1 cellular context compared by ENCODE assay signal in the genomic region with DNA sequence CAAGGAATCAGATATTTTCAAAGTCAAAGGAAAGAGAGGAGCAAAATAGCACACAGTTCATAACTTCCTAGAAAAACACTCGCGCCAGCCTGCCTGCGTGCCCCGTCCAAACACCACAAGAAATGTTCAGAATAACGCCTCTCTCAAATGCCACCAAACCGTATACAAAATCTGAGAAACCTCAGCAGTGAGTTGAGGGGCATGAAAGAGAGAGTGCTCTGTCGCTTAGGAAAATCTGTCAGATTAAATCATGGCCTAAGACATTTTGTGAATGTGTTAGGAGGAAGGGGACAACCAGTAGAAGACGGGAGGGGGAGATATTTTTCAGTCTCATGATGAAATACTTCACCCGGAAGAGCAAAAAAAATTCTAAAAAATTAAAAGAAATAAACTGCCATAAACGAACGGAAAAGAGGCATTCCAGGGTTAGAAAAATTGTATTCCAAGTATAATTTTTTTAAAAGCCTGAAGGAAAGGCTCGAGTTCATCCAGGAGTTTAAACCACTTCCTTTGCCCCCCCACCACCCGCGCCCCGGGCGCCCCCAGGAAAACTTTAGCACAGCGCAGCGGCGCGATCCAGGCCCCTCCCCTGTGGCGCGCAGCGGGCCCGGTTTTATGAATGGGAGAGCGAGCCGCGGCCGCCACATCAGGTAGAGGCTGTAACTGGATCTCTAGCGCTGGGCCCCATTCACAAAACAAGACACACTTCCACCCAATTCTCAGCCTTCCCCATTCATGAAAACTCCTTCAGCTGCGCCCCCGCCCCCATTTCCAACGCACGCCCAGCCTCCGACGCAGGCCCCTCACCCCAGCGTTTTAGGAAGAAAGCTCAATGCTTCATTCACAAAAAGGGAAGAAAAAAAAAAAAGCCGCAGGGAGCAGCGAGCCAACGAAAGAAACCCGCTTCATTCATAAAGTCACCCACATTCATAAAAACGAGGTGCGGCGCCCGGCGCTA.
TF ChIP-seq lines count a peak whose summit lies in the region.

No MANE protein-coding gene starts in this region.

TF ChIP-seq in K562, 482 proteins besides CTCF, POLR2A, EP300 and RAD21 (continued from another document and continues in another):
- TF ChIP-seq, protein P1, sequence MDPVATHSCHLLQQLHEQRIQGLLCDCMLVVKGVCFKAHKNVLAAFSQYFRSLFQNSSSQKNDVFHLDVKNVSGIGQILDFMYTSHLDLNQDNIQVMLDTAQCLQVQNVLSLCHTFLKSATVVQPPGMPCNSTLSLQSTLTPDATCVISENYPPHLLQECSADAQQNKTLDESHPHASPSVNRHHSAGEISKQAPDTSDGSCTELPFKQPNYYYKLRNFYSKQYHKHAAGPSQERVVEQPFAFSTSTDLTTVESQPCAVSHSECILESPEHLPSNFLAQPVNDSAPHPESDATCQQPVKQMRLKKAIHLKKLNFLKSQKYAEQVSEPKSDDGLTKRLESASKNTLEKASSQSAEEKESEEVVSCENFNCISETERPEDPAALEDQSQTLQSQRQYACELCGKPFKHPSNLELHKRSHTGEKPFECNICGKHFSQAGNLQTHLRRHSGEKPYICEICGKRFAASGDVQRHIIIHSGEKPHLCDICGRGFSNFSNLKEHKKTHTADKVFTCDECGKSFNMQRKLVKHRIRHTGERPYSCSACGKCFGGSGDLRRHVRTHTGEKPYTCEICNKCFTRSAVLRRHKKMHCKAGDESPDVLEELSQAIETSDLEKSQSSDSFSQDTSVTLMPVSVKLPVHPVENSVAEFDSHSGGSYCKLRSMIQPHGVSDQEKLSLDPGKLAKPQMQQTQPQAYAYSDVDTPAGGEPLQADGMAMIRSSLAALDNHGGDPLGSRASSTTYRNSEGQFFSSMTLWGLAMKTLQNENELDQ (CRISPR knock-in tag; IDR thresholded peaks at IDR 0.05; ENCODE audit: borderline replicate concordance), result no peak
- TF ChIP-seq, protein P2, sequence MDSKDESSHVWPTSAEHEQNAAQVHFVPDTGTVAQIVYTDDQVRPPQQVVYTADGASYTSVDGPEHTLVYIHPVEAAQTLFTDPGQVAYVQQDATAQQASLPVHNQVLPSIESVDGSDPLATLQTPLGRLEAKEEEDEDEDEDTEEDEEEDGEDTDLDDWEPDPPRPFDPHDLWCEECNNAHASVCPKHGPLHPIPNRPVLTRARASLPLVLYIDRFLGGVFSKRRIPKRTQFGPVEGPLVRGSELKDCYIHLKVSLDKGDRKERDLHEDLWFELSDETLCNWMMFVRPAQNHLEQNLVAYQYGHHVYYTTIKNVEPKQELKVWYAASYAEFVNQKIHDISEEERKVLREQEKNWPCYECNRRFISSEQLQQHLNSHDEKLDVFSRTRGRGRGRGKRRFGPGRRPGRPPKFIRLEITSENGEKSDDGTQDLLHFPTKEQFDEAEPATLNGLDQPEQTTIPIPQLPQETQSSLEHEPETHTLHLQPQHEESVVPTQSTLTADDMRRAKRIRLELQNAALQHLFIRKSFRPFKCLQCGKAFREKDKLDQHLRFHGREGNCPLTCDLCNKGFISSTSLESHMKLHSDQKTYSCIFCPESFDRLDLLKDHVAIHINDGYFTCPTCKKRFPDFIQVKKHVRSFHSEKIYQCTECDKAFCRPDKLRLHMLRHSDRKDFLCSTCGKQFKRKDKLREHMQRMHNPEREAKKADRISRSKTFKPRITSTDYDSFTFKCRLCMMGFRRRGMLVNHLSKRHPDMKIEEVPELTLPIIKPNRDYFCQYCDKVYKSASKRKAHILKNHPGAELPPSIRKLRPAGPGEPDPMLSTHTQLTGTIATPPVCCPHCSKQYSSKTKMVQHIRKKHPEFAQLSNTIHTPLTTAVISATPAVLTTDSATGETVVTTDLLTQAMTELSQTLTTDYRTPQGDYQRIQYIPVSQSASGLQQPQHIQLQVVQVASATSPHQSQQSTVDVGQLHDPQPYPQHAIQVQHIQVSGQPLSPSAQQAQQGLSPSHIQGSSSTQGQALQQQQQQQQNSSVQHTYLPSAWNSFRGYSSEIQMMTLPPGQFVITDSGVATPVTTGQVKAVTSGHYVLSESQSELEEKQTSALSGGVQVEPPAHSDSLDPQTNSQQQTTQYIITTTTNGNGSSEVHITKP (IDR thresholded peaks at IDR 0.05; ENCODE audit: partially characterized antibody), result peak; percentile 92
- no peak for TF ChIP-seq SMARCC2 (IDR thresholded peaks at IDR 0.05; ENCODE audit: low read depth)
- TF ChIP-seq TCF7 (IDR thresholded peaks at IDR 0.05; ENCODE audit: borderline replicate concordance), result no peak
- TF ChIP-seq WHSC1 (IDR thresholded peaks at IDR 0.05; ENCODE audit: low read length), result no peak
- TF ChIP-seq DACH1 (IDR thresholded peaks at IDR 0.05; ENCODE audit: partially characterized antibody), result no peak
- peak; percentile 69 for TF ChIP-seq CXXC5 (CRISPR knock-in tag; IDR thresholded peaks at IDR 0.05)
- TF ChIP-seq, protein P3, sequence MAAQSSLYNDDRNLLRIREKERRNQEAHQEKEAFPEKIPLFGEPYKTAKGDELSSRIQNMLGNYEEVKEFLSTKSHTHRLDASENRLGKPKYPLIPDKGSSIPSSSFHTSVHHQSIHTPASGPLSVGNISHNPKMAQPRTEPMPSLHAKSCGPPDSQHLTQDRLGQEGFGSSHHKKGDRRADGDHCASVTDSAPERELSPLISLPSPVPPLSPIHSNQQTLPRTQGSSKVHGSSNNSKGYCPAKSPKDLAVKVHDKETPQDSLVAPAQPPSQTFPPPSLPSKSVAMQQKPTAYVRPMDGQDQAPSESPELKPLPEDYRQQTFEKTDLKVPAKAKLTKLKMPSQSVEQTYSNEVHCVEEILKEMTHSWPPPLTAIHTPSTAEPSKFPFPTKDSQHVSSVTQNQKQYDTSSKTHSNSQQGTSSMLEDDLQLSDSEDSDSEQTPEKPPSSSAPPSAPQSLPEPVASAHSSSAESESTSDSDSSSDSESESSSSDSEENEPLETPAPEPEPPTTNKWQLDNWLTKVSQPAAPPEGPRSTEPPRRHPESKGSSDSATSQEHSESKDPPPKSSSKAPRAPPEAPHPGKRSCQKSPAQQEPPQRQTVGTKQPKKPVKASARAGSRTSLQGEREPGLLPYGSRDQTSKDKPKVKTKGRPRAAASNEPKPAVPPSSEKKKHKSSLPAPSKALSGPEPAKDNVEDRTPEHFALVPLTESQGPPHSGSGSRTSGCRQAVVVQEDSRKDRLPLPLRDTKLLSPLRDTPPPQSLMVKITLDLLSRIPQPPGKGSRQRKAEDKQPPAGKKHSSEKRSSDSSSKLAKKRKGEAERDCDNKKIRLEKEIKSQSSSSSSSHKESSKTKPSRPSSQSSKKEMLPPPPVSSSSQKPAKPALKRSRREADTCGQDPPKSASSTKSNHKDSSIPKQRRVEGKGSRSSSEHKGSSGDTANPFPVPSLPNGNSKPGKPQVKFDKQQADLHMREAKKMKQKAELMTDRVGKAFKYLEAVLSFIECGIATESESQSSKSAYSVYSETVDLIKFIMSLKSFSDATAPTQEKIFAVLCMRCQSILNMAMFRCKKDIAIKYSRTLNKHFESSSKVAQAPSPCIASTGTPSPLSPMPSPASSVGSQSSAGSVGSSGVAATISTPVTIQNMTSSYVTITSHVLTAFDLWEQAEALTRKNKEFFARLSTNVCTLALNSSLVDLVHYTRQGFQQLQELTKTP (IDR thresholded peaks at IDR 0.05; ENCODE audit: low read depth in 1 of 2, partially characterized antibody in 2 of 2), result no peak
- no peak for TF ChIP-seq RBM14 (IDR thresholded peaks at IDR 0.05; ENCODE audit: borderline replicate concordance, insufficient read depth, low read depth, low read length)
- TF ChIP-seq NFRKB (IDR thresholded peaks at IDR 0.05; ENCODE audit: low read depth), result 0 out of 2 replicates have a peak, but pooled peaks have one; percentile 30
- TF ChIP-seq STAG1 (CRISPR knock-in tag; IDR thresholded peaks at IDR 0.05; ENCODE audit: borderline replicate concordance), result no peak
- no peak for TF ChIP-seq TSC22D4 (tag; IDR thresholded peaks at IDR 0.05)
- no peak for TF ChIP-seq ZNF174 (CRISPR knock-in tag; IDR thresholded peaks at IDR 0.05)
- no peak for TF ChIP-seq ZFP30 (CRISPR knock-in tag; IDR thresholded peaks at IDR 0.05; ENCODE audit: borderline replicate concordance)
- TF ChIP-seq ETV5 (CRISPR knock-in tag; IDR thresholded peaks at IDR 0.05; ENCODE audit: low read depth), result no peak
- no peak for TF ChIP-seq PML (IDR thresholded peaks at IDR 0.05; ENCODE audit: low read length)
- TF ChIP-seq ZFPM2 (CRISPR knock-in tag; IDR thresholded peaks at IDR 0.05), result no peak
- TF ChIP-seq TRIM28 (IDR thresholded peaks at IDR 0.05), result no peak
- TF ChIP-seq, protein P4, sequence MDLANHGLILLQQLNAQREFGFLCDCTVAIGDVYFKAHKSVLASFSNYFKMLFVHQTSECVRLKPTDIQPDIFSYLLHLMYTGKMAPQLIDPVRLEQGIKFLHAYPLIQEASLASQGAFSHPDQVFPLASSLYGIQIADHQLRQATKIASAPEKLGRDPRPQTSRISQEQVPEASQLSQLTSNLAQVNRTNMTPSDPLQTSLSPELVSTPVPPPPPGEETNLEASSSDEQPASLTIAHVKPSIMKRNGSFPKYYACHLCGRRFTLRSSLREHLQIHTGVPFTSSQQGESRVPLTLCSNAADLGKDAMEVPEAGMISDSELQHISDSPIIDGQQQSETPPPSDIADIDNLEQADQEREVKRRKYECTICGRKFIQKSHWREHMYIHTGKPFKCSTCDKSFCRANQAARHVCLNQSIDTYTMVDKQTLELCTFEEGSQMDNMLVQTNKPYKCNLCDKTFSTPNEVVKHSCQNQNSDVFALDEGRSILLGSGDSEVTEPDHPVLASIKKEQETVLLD (IDR thresholded peaks at IDR 0.05), result no peak
- TF ChIP-seq BRCA1 (IDR thresholded peaks at IDR 0.05), result no peak
- TF ChIP-seq BRCA1 (CRISPR knock-in tag; IDR thresholded peaks at IDR 0.05), result no peak
- no peak for TF ChIP-seq NR3C1 (CRISPR knock-in tag; IDR thresholded peaks at IDR 0.05)
- TF ChIP-seq FOXJ2 (tag; IDR thresholded peaks at IDR 0.05), result no peak
- TF ChIP-seq, protein P5, sequence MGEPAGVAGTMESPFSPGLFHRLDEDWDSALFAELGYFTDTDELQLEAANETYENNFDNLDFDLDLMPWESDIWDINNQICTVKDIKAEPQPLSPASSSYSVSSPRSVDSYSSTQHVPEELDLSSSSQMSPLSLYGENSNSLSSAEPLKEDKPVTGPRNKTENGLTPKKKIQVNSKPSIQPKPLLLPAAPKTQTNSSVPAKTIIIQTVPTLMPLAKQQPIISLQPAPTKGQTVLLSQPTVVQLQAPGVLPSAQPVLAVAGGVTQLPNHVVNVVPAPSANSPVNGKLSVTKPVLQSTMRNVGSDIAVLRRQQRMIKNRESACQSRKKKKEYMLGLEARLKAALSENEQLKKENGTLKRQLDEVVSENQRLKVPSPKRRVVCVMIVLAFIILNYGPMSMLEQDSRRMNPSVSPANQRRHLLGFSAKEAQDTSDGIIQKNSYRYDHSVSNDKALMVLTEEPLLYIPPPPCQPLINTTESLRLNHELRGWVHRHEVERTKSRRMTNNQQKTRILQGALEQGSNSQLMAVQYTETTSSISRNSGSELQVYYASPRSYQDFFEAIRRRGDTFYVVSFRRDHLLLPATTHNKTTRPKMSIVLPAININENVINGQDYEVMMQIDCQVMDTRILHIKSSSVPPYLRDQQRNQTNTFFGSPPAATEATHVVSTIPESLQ (CRISPR knock-in tag; IDR thresholded peaks at IDR 0.05), result no peak
- TF ChIP-seq TCF3 (CRISPR knock-in tag; IDR thresholded peaks at IDR 0.05), result no peak
- TF ChIP-seq, protein P6, sequence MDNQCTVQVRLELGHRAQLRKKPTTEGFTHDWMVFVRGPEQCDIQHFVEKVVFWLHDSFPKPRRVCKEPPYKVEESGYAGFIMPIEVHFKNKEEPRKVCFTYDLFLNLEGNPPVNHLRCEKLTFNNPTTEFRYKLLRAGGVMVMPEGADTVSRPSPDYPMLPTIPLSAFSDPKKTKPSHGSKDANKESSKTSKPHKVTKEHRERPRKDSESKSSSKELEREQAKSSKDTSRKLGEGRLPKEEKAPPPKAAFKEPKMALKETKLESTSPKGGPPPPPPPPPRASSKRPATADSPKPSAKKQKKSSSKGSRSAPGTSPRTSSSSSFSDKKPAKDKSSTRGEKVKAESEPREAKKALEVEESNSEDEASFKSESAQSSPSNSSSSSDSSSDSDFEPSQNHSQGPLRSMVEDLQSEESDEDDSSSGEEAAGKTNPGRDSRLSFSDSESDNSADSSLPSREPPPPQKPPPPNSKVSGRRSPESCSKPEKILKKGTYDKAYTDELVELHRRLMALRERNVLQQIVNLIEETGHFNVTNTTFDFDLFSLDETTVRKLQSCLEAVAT (IDR thresholded peaks at IDR 0.05), result no peak
- no peak for TF ChIP-seq CBFA2T3 (IDR thresholded peaks at IDR 0.05)
- TF ChIP-seq ILF3 (IDR thresholded peaks at IDR 0.05; ENCODE audit: borderline replicate concordance), result no peak
- TF ChIP-seq TEAD1 (CRISPR knock-in tag; IDR thresholded peaks at IDR 0.05), result no peak
- TF ChIP-seq, protein P7, sequence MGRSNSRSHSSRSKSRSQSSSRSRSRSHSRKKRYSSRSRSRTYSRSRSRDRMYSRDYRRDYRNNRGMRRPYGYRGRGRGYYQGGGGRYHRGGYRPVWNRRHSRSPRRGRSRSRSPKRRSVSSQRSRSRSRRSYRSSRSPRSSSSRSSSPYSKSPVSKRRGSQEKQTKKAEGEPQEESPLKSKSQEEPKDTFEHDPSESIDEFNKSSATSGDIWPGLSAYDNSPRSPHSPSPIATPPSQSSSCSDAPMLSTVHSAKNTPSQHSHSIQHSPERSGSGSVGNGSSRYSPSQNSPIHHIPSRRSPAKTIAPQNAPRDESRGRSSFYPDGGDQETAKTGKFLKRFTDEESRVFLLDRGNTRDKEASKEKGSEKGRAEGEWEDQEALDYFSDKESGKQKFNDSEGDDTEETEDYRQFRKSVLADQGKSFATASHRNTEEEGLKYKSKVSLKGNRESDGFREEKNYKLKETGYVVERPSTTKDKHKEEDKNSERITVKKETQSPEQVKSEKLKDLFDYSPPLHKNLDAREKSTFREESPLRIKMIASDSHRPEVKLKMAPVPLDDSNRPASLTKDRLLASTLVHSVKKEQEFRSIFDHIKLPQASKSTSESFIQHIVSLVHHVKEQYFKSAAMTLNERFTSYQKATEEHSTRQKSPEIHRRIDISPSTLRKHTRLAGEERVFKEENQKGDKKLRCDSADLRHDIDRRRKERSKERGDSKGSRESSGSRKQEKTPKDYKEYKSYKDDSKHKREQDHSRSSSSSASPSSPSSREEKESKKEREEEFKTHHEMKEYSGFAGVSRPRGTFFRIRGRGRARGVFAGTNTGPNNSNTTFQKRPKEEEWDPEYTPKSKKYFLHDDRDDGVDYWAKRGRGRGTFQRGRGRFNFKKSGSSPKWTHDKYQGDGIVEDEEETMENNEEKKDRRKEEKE (IDR thresholded peaks at IDR 0.05; ENCODE audit: borderline replicate concordance in 1 of 2, control insufficient read depth in 1 of 2, low read depth in 2 of 2, low read length in 1 of 2), result no peak
- no peak for TF ChIP-seq ESRRA (IDR thresholded peaks at IDR 0.05; ENCODE audit: borderline replicate concordance, low read depth)
- TF ChIP-seq ZNF444 (CRISPR knock-in tag; IDR thresholded peaks at IDR 0.05), result no peak
- no peak for TF ChIP-seq ZBTB1 (CRISPR knock-in tag; IDR thresholded peaks at IDR 0.05; ENCODE audit: borderline replicate concordance, low read depth)
- no peak for TF ChIP-seq PHB (CRISPR knock-in tag; IDR thresholded peaks at IDR 0.05)
- TF ChIP-seq MTA2 (IDR thresholded peaks at IDR 0.05; ENCODE audit: low read depth), result no peak
- no peak for TF ChIP-seq ZNF41 (CRISPR knock-in tag; conservative IDR thresholded peaks at IDR 0.05)
